8 cellular contexts compared by ENCODE assay signal in the genomic region with DNA sequence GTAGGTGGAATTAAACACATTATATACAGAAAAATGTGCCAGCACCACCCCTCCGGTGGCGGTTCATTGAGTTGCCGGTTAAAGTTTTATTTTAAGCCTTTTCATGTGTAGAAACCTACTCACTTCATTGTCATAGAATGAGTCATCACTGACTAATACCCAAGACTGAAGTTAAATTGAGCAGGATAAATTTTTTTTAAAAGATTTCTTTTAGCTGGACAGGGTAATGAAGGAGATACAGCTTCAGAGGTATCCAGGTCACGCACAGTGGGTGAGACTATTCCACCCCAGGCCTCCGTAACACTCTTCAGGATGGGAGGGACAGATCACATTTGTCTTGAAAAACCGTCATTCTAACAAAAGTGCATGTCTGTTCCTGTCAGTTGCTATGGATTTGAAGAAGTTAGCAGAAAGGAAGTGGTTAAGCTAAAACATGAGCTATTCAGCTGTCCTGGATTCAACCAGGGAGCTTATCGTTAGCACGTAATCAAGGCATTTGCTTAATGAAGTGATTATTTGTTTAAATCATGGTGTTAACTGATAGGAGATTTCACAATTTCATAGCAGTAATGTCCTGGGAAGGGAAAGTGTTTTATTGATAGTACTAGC. TPM values are rescaled to one million over a fixed set of nuclear protein-coding genes. Genes with fewer than 3 reads are reported as not detected.
DNase-seq lines count a peak whose midpoint lies in the region; ATAC-seq and TF ChIP-seq lines count a peak whose summit lies in the region.

No MANE protein-coding gene starts in this region.

- no peak overlapping the region for H3K4me3 ChIP-seq in CD8-positive, alpha-beta T cell (ENCODE audit: low read depth, low read length)
- H3K4me3 ChIP-seq in foreskin fibroblast (ENCODE audit: low read depth in 1 of 2, low read length in 2 of 2) = no peak overlapping the region

- peaks cover 91% of the 10 kb centered on the region for H3K36me3 Mint-ChIP-seq in CD8-positive, alpha-beta T cell

- no peaks in the 10 kb centered on the region for H3K27me3 ChIP-seq in CD8-positive, alpha-beta T cell (ENCODE audit: insufficient read depth, low read length)

- no peak for TF ChIP-seq CTCF in CD8-positive, alpha-beta T cell (IDR thresholded peaks at IDR 0.05)
- TF ChIP-seq CTCF in GM20000 (IDR thresholded peaks at IDR 0.05; ENCODE audit: extremely low read depth, missing control alignments) = no peak
- TF ChIP-seq CTCF in foreskin fibroblast (IDR thresholded peaks at IDR 0.05; ENCODE audit: low read depth, low read length) = no peak

- no peak overlapping the region for H3K27ac ChIP-seq in CD8-positive, alpha-beta T cell (ENCODE audit: low read depth, low read length)

- no peaks in the 10 kb centered on the region for H3K9me3 ChIP-seq in CD8-positive, alpha-beta T cell (ENCODE audit: low read length)

- CTCF ChIA-PET in CD8-positive, alpha-beta T cell (lab: Charles Lee) = interaction anchor here (0.8 to 1.6 kb wide), 2 partner anchors 16 to 19 kb away, joined by 4 read pairs; no protein-coding TSS in a partner anchor

- no peak overlapping the region for H3K27ac Mint-ChIP-seq in CD8-positive, alpha-beta T cell

- intact Hi-C loops in CD8-positive, alpha-beta T cell (cut with DNase I, micrococcal nuclease) = no loop called here

- H3K4me1 Mint-ChIP-seq in CD8-positive, alpha-beta T cell (ENCODE audit: low read depth) = peaks cover 7% of the 10 kb centered on the region

- DNase-seq in CD8-positive, alpha-beta T cell = no peak
- DNase-seq in GM20000 (ENCODE audit: low spot score) (peak; percentile 71), foreskin fibroblast (peak; percentile 77 to 89), DMS79 treated with DMSO at 0.1 percent for 48 hours (lab: John Stamatoyannopoulos, UW) (no peak), NCI-H2029 (lab: John Stamatoyannopoulos, UW) (no peak)
- DNase-seq in activated CD4-positive, alpha-beta T cell treated with anti-CD3 and anti-CD28 coated beads for 48 hours = peak; percentile 61
- peak; percentile 39 for DNase-seq in stimulated activated naive CD8-positive, alpha-beta T cell treated with anti-CD3 and anti-CD28 coated beads, Interleukin-15, Interleukin-2, amounts not matched to agents 100 U/mL and 50 U/mL, for 24 hours

- ATAC-seq in CD8-positive, alpha-beta T cell = peak; percentile 44
- peak; percentile 85 for ATAC-seq in HG03520 (IDR thresholded peaks at IDR 0.05; ENCODE audit: unreplicated experiment)
- peak; percentile 90 for ATAC-seq in stimulated activated naive CD8-positive, alpha-beta T cell treated with anti-CD3 and anti-CD28 coated beads, Interleukin-15, Interleukin-2, amounts not matched to agents 100 U/mL and 50 U/mL, for 24 hours

- H3K4me3 Mint-ChIP-seq in CD8-positive, alpha-beta T cell = no peak overlapping the region

- POLR2A ChIA-PET in CD8-positive, alpha-beta T cell (lab: Charles Lee) = no interaction called here

- peaks cover 44% of the 10 kb centered on the region for H3K36me3 ChIP-seq in CD8-positive, alpha-beta T cell (ENCODE audit: insufficient read depth, low read length)

- no peaks in the 10 kb centered on the region for H3K9me3 Mint-ChIP-seq in CD8-positive, alpha-beta T cell

- no peaks in the 10 kb centered on the region for H3K27me3 Mint-ChIP-seq in CD8-positive, alpha-beta T cell (ENCODE audit: low read depth)

- H3K4me1 ChIP-seq in CD8-positive, alpha-beta T cell (ENCODE audit: insufficient read depth, low read length) = no peaks in the 10 kb centered on the region

RNA-seq across cellular contexts. Expression of a gene that starts 23.3 kb away (rescaled TPM):
- total RNA-seq in CD8-positive, alpha-beta T cell = 100 to 1,000 TPM; 123 to 124 TPM

RNA-seq across cellular contexts. Expression of a gene that starts 26.8 kb away (rescaled TPM):
- total RNA-seq in CD8-positive, alpha-beta T cell = not detected

Comparison
In these comparisons a context has a peak if more than half of its experiments do, and no peak if none do; other contexts are left out.
1. DNase-seq: peak in GM20000 (single experiment), activated CD4-positive, alpha-beta T cell treated with anti-CD3 and anti-CD28 coated beads for 48 hours (single experiment), foreskin fibroblast (2 of 2) and stimulated activated naive CD8-positive, alpha-beta T cell treated with anti-CD3 and anti-CD28 coated beads, Interleukin-15, Interleukin-2, amounts not matched to agents 100 U/mL and 50 U/mL, for 24 hours (single experiment); none in CD8-positive, alpha-beta T cell (0 of 7), DMS79 treated with DMSO at 0.1 percent for 48 hours (single experiment) and NCI-H2029 (single experiment).
2. Peak in every context shown above with its lines, with median percentiles within 50 percentile points of each other: ATAC-seq.